Comparison of ENCODE assay signal across 11 cellular contexts in the genomic region with DNA sequence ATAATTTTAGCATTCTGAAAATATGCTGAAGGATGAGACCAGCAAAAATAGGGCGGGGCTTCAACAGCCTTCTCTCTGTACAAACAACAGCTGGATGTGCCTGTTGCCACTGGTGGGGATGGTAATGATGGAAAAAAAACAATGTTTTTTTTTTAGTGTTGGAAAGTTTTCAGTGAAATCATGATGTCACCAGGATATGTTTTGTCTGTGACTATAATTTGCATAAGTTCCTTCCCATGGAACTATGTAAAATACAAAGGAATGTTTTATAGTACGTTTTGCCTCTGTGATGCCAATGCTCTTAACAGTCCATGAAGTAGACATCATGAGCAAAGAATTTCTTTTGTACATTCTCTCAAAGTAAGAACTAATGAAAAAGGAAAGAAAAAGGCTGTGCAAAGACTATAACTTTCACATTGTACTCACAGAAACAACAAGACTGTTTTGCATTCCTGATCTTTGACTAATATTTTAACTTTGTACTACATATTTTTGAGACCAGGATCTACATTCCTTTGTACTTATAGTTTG.
A peak's percentile ranks its signal among the peaks of the same experiment; 100 is the strongest.
DNase-seq lines count a peak whose midpoint lies in the region; ATAC-seq and TF ChIP-seq lines count a peak whose summit lies in the region.
"Had no signal": no experiment of that assay in that cellular context is flagged by ENCODE, and none has a peak within 500 bp of the region (broad histone marks: within the 10 kb centered on the region; RNA-seq: fewer than 3 reads in every experiment).

No MANE protein-coding gene starts in this region.

- H3K36me3 ChIP-seq in brain microvascular endothelial cell (replicated peaks) (no peaks in the 10 kb centered on the region), spleen (no peaks in the 10 kb centered on the region)

- no peak for TF ChIP-seq POLR2A in spleen (IDR thresholded peaks at IDR 0.05)

- peak; percentile 83 to 90 for ATAC-seq in right cardiac atrium
- ATAC-seq in HG03469 (IDR thresholded peaks at IDR 0.05; ENCODE audit: unreplicated experiment), result no peak

- H3K9me3 ChIP-seq in right cardiac atrium (ENCODE audit: control insufficient read depth, low read length), result peaks cover 4% of the 10 kb centered on the region
- peaks cover 0 to 16% (median 10%) of the 10 kb centered on the region in 8 donors for H3K9me3 ChIP-seq in spleen

- intact Hi-C loops in right cardiac atrium (cut with DNase I) (no loop called here), spleen (cut with DNase I; ENCODE audit: low total_unique reads) (no loop called here)

- peaks cover 1% of the 10 kb centered on the region for H3K4me1 ChIP-seq in right cardiac atrium (ENCODE audit: control insufficient read depth, insufficient read depth, low read length)
- H3K4me1 ChIP-seq in spleen, result peaks cover 0 to 5% (median 0%) of the 10 kb centered on the region in 6 donors

- H3K27me3 ChIP-seq in brain microvascular endothelial cell (replicated peaks) (no peaks in the 10 kb centered on the region), right cardiac atrium (ENCODE audit: control insufficient read depth, insufficient read depth) (no peaks in the 10 kb centered on the region), spleen (replicated peaks in 1 of 7) (no peaks in the 10 kb centered on the region)

- no peak for TF ChIP-seq CTCF in brain microvascular endothelial cell (IDR thresholded peaks at IDR 0.05; ENCODE audit: low read depth, low read length, missing control alignments)
- TF ChIP-seq CTCF in spleen (IDR thresholded peaks at IDR 0.05 in 8 of 11, conservative IDR thresholded peaks at IDR 0.05 in 3 of 11), result no peak

- DNase-seq in HCEC 1CT (peak; percentile 82), brain microvascular endothelial cell (peak; percentile 93), right cardiac atrium (peak; percentile 65 to 82 (median 71)), spleen (no peak), NCI-H2029 (lab: John Stamatoyannopoulos, UW) (no peak), NCI-H2171 treated with DMSO at 0.1 percent for 48 hours (lab: John Stamatoyannopoulos, UW) (no peak), globus pallidus (ENCODE audit: low spot score) (no peak)
- DNase-seq: nucleus accumbens, OCI-M1, substantia nigra had no signal

- H3K4me3 ChIP-seq in brain microvascular endothelial cell (ENCODE audit: low read depth, low read length), result no peak overlapping the region
- no peak overlapping the region for H3K4me3 ChIP-seq in right cardiac atrium (ENCODE audit: low read length)
- no peak overlapping the region for H3K4me3 ChIP-seq in spleen

- WGBS in right cardiac atrium, result 32% methylated on average over 2 of the region's 2 CpGs
- 46 to 72% (median 60%) methylated on average over 2 of the region's 2 CpGs for WGBS in spleen, 5 donors

- in situ Hi-C loops in brain microvascular endothelial cell (cut with HindIII; ENCODE audit: low pct_ligation_motif_present, low sequenced_read_pairs), result no loop called here

- H3K27ac ChIP-seq in brain microvascular endothelial cell (peak overlapping the region; percentile 92), right cardiac atrium (ENCODE audit: low read length) (no peak overlapping the region), spleen (peak overlapping the region in 7 of 8 donors; percentile 37 to 75 (median 65))

Comparison
In these comparisons a context has a peak if more than half of its experiments do, and no peak if none do; other contexts are left out.
1. DNase-seq: peak in HCEC 1CT (single experiment), brain microvascular endothelial cell (single experiment) and right cardiac atrium (3 of 3); none in spleen (single experiment), NCI-H2029 (single experiment), NCI-H2171 treated with DMSO at 0.1 percent for 48 hours (single experiment) and globus pallidus (single experiment).